1 cellular context compared by ENCODE assay signal in the genomic region with DNA sequence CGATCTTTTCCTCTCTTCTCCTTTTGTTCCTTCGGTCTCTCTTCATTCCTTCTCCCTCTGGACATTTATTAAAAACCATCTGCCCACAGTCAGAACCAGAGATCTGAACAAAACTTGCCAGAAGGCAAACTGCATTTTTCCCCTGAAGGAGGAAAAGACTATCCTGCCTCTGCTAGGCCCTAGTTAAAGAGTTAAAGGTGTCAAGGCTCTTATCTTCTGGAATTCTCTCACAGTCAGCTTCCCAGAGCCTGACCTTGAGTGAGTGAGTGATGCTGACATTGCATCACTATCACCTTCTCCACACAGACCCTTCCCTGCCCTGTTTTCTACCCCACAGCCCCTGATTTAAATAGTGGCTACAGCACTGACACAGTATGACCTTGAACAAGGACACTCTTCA.
TF ChIP-seq lines count a peak whose summit lies in the region.

No MANE protein-coding gene starts in this region.

TF ChIP-seq in HepG2, 621 proteins besides CTCF, POLR2A, EP300 and RAD21:
- TF ChIP-seq PCBP1 (IDR thresholded peaks at IDR 0.05; ENCODE audit: borderline replicate concordance, low read depth, low read length) (no peak), CEBPB (IDR thresholded peaks at IDR 0.05; ENCODE audit: borderline replicate concordance, low read depth, low read length) (peak; percentile 14; the same call in 1 of the 2 replicates)
